Comparison of ENCODE assay signal across 8 cellular contexts in genomic region chr2:190627881-190628412, GRCh38. TPM values are rescaled to one million over a fixed set of nuclear protein-coding genes. Genes with fewer than 3 reads are reported as not detected.
A peak's percentile ranks its signal among the peaks of the same experiment; 100 is the strongest.
DNase-seq lines count a peak whose midpoint lies in the region; ATAC-seq, FAIRE-seq and TF ChIP-seq lines count a peak whose summit lies in the region.

No MANE protein-coding gene starts in this region.

- peak overlapping the region; percentile 65 for H3K4me2 ChIP-seq in keratinocyte (ENCODE audit: control insufficient read depth, extremely low read depth, insufficient read depth, low read depth, low read length)

- H3K27me3 Mint-ChIP-seq in activated CD4-positive, alpha-beta T cell treated with anti-CD3 and anti-CD28 coated beads for 36 hours, result peaks cover 5% of the 10 kb centered on the region

- H3K4me3 Mint-ChIP-seq in activated CD4-positive, alpha-beta T cell treated with anti-CD3 and anti-CD28 coated beads for 36 hours, result peak overlapping the region; percentile 72
- H3K4me3 Mint-ChIP-seq in stimulated activated effector memory CD8-positive, alpha-beta T cell treated with anti-CD3 and anti-CD28 coated beads, Interleukin-12 subunit alpha, Interleukin-12 subunit beta, amount 100 ng/mL, for 72 hours, result peak overlapping the region; percentile 76

- H3K4me3 ChIP-seq in body of pancreas (no peak overlapping the region), keratinocyte (ENCODE audit: control insufficient read depth in 2 of 3, extremely low read depth in 1 of 3, insufficient read depth in 2 of 3, low read depth in 1 of 3, low read length in 3 of 3) (peak overlapping the region in 2 of 3 experiments; percentile 8 to 12)

- DNase-seq in activated CD4-positive, alpha-beta T cell treated with anti-CD3 and anti-CD28 coated beads for 36 hours, result peak; percentile 38
- DNase-seq in activated CD4-positive, alpha-beta T cell treated with anti-CD3 and anti-CD28 coated beads for 1 hour, result no peak
- DNase-seq in NCI-H526 (lab: John Stamatoyannopoulos, UW) (peak; percentile 49 to 82), body of pancreas (peak in 3 of 4 donors; percentile 14 to 25 (median 14)), keratinocyte (ENCODE audit: low read depth, low spot score) (no peak), NCI-H1930 (lab: John Stamatoyannopoulos, UW) (no peak)
- DNase-seq in stimulated activated effector memory CD8-positive, alpha-beta T cell treated with anti-CD3 and anti-CD28 coated beads, Interleukin-12 subunit alpha, Interleukin-12 subunit beta, amount 100 ng/mL, for 72 hours (ENCODE audit: low spot score in 2 of 2), result no peak

- H2AFZ ChIP-seq in keratinocyte (ENCODE audit: control insufficient read depth, low read length), result peak overlapping the region; percentile 56

- POLR2A ChIA-PET in activated CD4-positive, alpha-beta T cell treated with anti-CD3 and anti-CD28 coated beads for 36 hours (lab: Charles Lee), result no interaction called here

- CTCF ChIA-PET in activated CD4-positive, alpha-beta T cell treated with anti-CD3 and anti-CD28 coated beads for 36 hours (lab: Charles Lee), result no interaction called here

- H3K27ac ChIP-seq in body of pancreas (peak overlapping the region in 1 of 4 donors; percentile 22), keratinocyte (ENCODE audit: control insufficient read depth, insufficient read depth, low read length) (no peak overlapping the region)

- H3K27me3 ChIP-seq in body of pancreas (no peaks in the 10 kb centered on the region), keratinocyte (ENCODE audit: control insufficient read depth, extremely low read depth, insufficient read depth, low read length) (no peaks in the 10 kb centered on the region)

- FAIRE-seq in keratinocyte (lab: Jason Lieb, UNC), result peak; percentile 53

- H3K36me3 ChIP-seq in body of pancreas (replicated peaks in 1 of 2; ENCODE audit: insufficient read depth in 1 of 2, low read depth in 2 of 2), result no peaks in the 10 kb centered on the region
- H3K36me3 ChIP-seq in keratinocyte (ENCODE audit: control insufficient read depth in 2 of 2, extremely low read depth in 1 of 2, insufficient read depth in 2 of 2, low read length in 2 of 2), result no peaks in the 10 kb centered on the region

- intact Hi-C loops in activated CD4-positive, alpha-beta T cell treated with anti-CD3 and anti-CD28 coated beads for 36 hours (cut with DNase I, micrococcal nuclease), result no loop called here
- intact Hi-C loops in body of pancreas (cut with DNase I), result no loop called here

- H3K4me1 ChIP-seq in body of pancreas (no peaks in the 10 kb centered on the region), keratinocyte (ENCODE audit: control insufficient read depth, extremely low read depth, insufficient read depth, low read length) (peaks cover 12% of the 10 kb centered on the region)

- peaks cover 1% of the 10 kb centered on the region for H3K36me3 Mint-ChIP-seq in activated CD4-positive, alpha-beta T cell treated with anti-CD3 and anti-CD28 coated beads for 36 hours (ENCODE audit: low read depth)
- no peaks in the 10 kb centered on the region for H3K36me3 Mint-ChIP-seq in stimulated activated effector memory CD8-positive, alpha-beta T cell treated with anti-CD3 and anti-CD28 coated beads, Interleukin-12 subunit alpha, Interleukin-12 subunit beta, amount 100 ng/mL, for 72 hours

- H3K79me2 ChIP-seq in keratinocyte (ENCODE audit: control insufficient read depth, insufficient read depth, low read length), result no peaks in the 10 kb centered on the region

- no peaks in the 10 kb centered on the region for H3K9me1 ChIP-seq in keratinocyte (ENCODE audit: control insufficient read depth, extremely low read depth, insufficient read depth, low read length)

- no peaks in the 10 kb centered on the region for H3K9me3 ChIP-seq in body of pancreas
- no peaks in the 10 kb centered on the region for H3K9me3 ChIP-seq in keratinocyte (ENCODE audit: control insufficient read depth, low read depth, low read length)

- ATAC-seq in activated CD4-positive, alpha-beta T cell treated with anti-CD3 and anti-CD28 coated beads for 36 hours, result peak; percentile 85
- ATAC-seq in HG02840 (IDR thresholded peaks at IDR 0.05; ENCODE audit: low FRiP score, unreplicated experiment) (peak; percentile 82), body of pancreas (peak; percentile 64)
- peak; percentile 77 for ATAC-seq in stimulated activated effector memory CD8-positive, alpha-beta T cell treated with anti-CD3 and anti-CD28 coated beads, Interleukin-12 subunit alpha, Interleukin-12 subunit beta, amount 100 ng/mL, for 72 hours

- TF ChIP-seq CTCF in body of pancreas (IDR thresholded peaks at IDR 0.05) (no peak), keratinocyte (optimal IDR thresholded peaks at IDR 0.05 in 1 of 3, IDR thresholded peaks at IDR 0.05 in 1 of 3, conservative IDR thresholded peaks at IDR 0.05 in 1 of 3; ENCODE audit: extremely low read depth in 1 of 3, insufficient read depth in 2 of 3, low read length in 3 of 3) (no peak)

- 8 to 10% methylated on average over 22 of the region's 22 CpGs for WGBS in body of pancreas, 2 donors

- H3K4me1 Mint-ChIP-seq in activated CD4-positive, alpha-beta T cell treated with anti-CD3 and anti-CD28 coated beads for 36 hours, result peaks cover 16% of the 10 kb centered on the region
- H3K4me1 Mint-ChIP-seq in stimulated activated effector memory CD8-positive, alpha-beta T cell treated with anti-CD3 and anti-CD28 coated beads, Interleukin-12 subunit alpha, Interleukin-12 subunit beta, amount 100 ng/mL, for 72 hours, result peaks cover 18% of the 10 kb centered on the region

- H4K20me1 ChIP-seq in keratinocyte (ENCODE audit: control insufficient read depth, extremely low read depth, insufficient read depth, low read length), result no peaks in the 10 kb centered on the region

- H3K27ac Mint-ChIP-seq in activated CD4-positive, alpha-beta T cell treated with anti-CD3 and anti-CD28 coated beads for 36 hours, result peak overlapping the region; percentile 56
- no peak overlapping the region for H3K27ac Mint-ChIP-seq in stimulated activated effector memory CD8-positive, alpha-beta T cell treated with anti-CD3 and anti-CD28 coated beads, Interleukin-12 subunit alpha, Interleukin-12 subunit beta, amount 100 ng/mL, for 72 hours

- peaks cover 3% of the 10 kb centered on the region for H3K9me3 Mint-ChIP-seq in activated CD4-positive, alpha-beta T cell treated with anti-CD3 and anti-CD28 coated beads for 36 hours (ENCODE audit: low read depth)
- peaks cover 6% of the 10 kb centered on the region for H3K9me3 Mint-ChIP-seq in stimulated activated effector memory CD8-positive, alpha-beta T cell treated with anti-CD3 and anti-CD28 coated beads, Interleukin-12 subunit alpha, Interleukin-12 subunit beta, amount 100 ng/mL, for 72 hours

- TF ChIP-seq POLR2A in body of pancreas (IDR thresholded peaks at IDR 0.05), result no peak

- H3K9ac ChIP-seq in keratinocyte (ENCODE audit: control insufficient read depth, extremely low read depth, insufficient read depth, low read length), result no peak overlapping the region

- dilution Hi-C loops in keratinocyte (cut with MboI; ENCODE audit: extremely low pct_ligation_motif_present, low sequenced_read_pairs), result no loop called here

RNA-seq across cellular contexts. Expression of gene NAB1, which starts 20.9 kb away (rescaled TPM):
- 10 to 100 TPM; 41.4 to 43.6 TPM for total RNA-seq in activated CD4-positive, alpha-beta T cell treated with anti-CD3 and anti-CD28 coated beads for 36 hours
- 10 to 100 TPM; 19.8 to 30.1 TPM for total RNA-seq in body of pancreas
- 10.7 to 24.3 TPM (median 21.6 TPM) in 3 replicates for polyA plus RNA-seq in keratinocyte
- polyA plus RNA-seq in keratinocyte (2011; ENCODE audit: low read depth), result 21.8 TPM
- 11.1 and 17.6 TPM in 2 replicates for polyA plus RNA-seq in keratinocyte (2011; cell fraction: cytosol; rRNA removed)
- polyA plus RNA-seq in keratinocyte (2011; cell fraction: nucleus; rRNA removed), result 24.7 and 34.3 TPM in 2 replicates
- 11.5 and 14.0 TPM in 2 replicates for polyA plus RNA-seq in keratinocyte (2012; ENCODE audit: low replicate concordance)
- polyA minus RNA-seq in keratinocyte, result 13.7 to 31.7 TPM (median 30.7 TPM) in 3 replicates
- polyA minus RNA-seq in keratinocyte (2011; cell fraction: cytosol; rRNA and poly(A)+ RNA removed), result 21.3 TPM
- 11.8 and 28.2 TPM in 2 replicates for polyA minus RNA-seq in keratinocyte (2011; cell fraction: nucleus; rRNA and poly(A)+ RNA removed)

Comparison
In these comparisons a context has a peak if more than half of its experiments do, and no peak if none do; other contexts are left out.
1. DNase-seq: peak in activated CD4-positive, alpha-beta T cell treated with anti-CD3 and anti-CD28 coated beads for 36 hours (single experiment), NCI-H526 (2 of 2) and body of pancreas (3 of 4); none in activated CD4-positive, alpha-beta T cell treated with anti-CD3 and anti-CD28 coated beads for 1 hour (single experiment), keratinocyte (single experiment), stimulated activated effector memory CD8-positive, alpha-beta T cell treated with anti-CD3 and anti-CD28 coated beads, Interleukin-12 subunit alpha, Interleukin-12 subunit beta, amount 100 ng/mL, for 72 hours (0 of 2) and NCI-H1930 (0 of 2).
2. H3K4me3 ChIP-seq: peak in keratinocyte (2 of 3); none in body of pancreas (0 of 2).
3. Peak in every context shown above with its lines, with median percentiles within 50 percentile points of each other: ATAC-seq.